Comparison of ENCODE assay signal across 18 cellular contexts in genomic region chr15:100766225-100767001, GRCh38.
DNase-seq lines count a peak whose midpoint lies in the region; ATAC-seq and TF ChIP-seq lines count a peak whose summit lies in the region.
"Had no signal": no experiment of that assay in that cellular context is flagged by ENCODE, and none has a peak within 500 bp of the region (broad histone marks: within the 10 kb centered on the region; RNA-seq: fewer than 3 reads in every experiment).

No MANE protein-coding gene starts in this region.

- ATAC-seq in WTC11 (no peak), HG02763 (IDR thresholded peaks at IDR 0.05; ENCODE audit: unreplicated experiment) (no peak), HG02610 (IDR thresholded peaks at IDR 0.05; ENCODE audit: unreplicated experiment) (no peak), GM21526 (IDR thresholded peaks at IDR 0.05; ENCODE audit: low FRiP score, unreplicated experiment) (no peak)
- ATAC-seq: esophagus mucosa, left cardiac atrium had no signal

- no peak for TF ChIP-seq CTCF in GM10266 (IDR thresholded peaks at IDR 0.05; ENCODE audit: control insufficient read depth, insufficient read depth, low read depth, missing control alignments)
- TF ChIP-seq CTCF in WTC11 (IDR thresholded peaks at IDR 0.05) = no peak

- H3K4me3 Mint-ChIP-seq in WTC11 = no peak overlapping the region
- H3K4me3 Mint-ChIP-seq: dendritic cell treated with granulocyte-macrophage colony-stimulating factor and Interleukin-4, amounts not matched to agents 40 ng/mL and 50 ng/mL, for 4 days; H9 had no signal

- POLR2A ChIA-PET in WTC11 (lab: Charles Lee) = no interaction called here

- H3K9me3 Mint-ChIP-seq in WTC11 = no peaks in the 10 kb centered on the region
- H3K9me3 Mint-ChIP-seq: dendritic cell treated with granulocyte-macrophage colony-stimulating factor and Interleukin-4, amounts not matched to agents 40 ng/mL and 50 ng/mL, for 4 days; H9 had no signal

- H3K36me3 Mint-ChIP-seq in WTC11 = no peaks in the 10 kb centered on the region

- no peak overlapping the region for H3K27ac Mint-ChIP-seq in WTC11
- H3K27ac Mint-ChIP-seq: dendritic cell treated with granulocyte-macrophage colony-stimulating factor and Interleukin-4, amounts not matched to agents 40 ng/mL and 50 ng/mL, for 4 days; H9 had no signal

- no peaks in the 10 kb centered on the region for H3K27me3 Mint-ChIP-seq in WTC11 (ENCODE audit: low read depth)

- CTCF ChIA-PET in WTC11 (lab: Charles Lee) = interaction anchor here (0.7 to 1.6 kb wide), 3 partner anchors 95 to 106 kb away, joined by 3 to 6 read pairs (median 5); no protein-coding TSS in a partner anchor

- peaks cover 18% of the 10 kb centered on the region for H3K4me1 Mint-ChIP-seq in WTC11

- DNase-seq in AG08395 (ENCODE audit: low spot score) = peak; percentile 29
- peak; percentile 7 for DNase-seq in GM10266 (ENCODE audit: extremely low spot score)
- peak; percentile 8 for DNase-seq in WTC11 (ENCODE audit: low spot score)
- peak; percentile 8 for DNase-seq in mucosa of gallbladder (ENCODE audit: low spot score)
- no peak for DNase-seq in stimulated activated CD8-positive, alpha-beta memory T cell treated with anti-CD3 and anti-CD28 coated beads, Interleukin-4, amount 100 ng/mL, for 48 hours
- DNase-seq: activated gamma-delta T cell treated with Interleukin-2 at 50 U/mL for 16 hours; AML-193; DMS 273 treated with DMSO at 0.1 percent for 48 hours; H9; KBM-7; left cardiac atrium; NCI-H1092; stimulated activated CD4-positive, alpha-beta T cell treated with anti-CD3 and anti-CD28 coated beads, Interleukin-4, amount 100 ng/mL, for 1 hour had no signal

TF ChIP-seq in WTC11, 78 proteins besides CTCF, POLR2A, EP300 and RAD21:
- TF ChIP-seq ZNF423 (CRISPR knock-in tag; IDR thresholded peaks at IDR 0.05) (peak; percentile 47; the same call in 1 of the 2 replicates), ETV6 (CRISPR knock-in tag; IDR thresholded peaks at IDR 0.05) (no peak), ZBTB21 (CRISPR knock-in tag; IDR thresholded peaks at IDR 0.05; ENCODE audit: borderline replicate concordance) (no peak), ATF1 (CRISPR knock-in tag; IDR thresholded peaks at IDR 0.05) (no peak)
TF ChIP-seq in WTC11: peak in this region for 1.
